ENCODE assay signal across 9 cellular contexts in genomic region chr11:20671856-20672546, GRCh38. TPM values are rescaled to one million over a fixed set of nuclear protein-coding genes. Genes with fewer than 3 reads are reported as not detected.
DNase-seq lines count a peak whose midpoint lies in the region; ATAC-seq and TF ChIP-seq lines count a peak whose summit lies in the region.
"Had no signal": no experiment of that assay in that cellular context is flagged by ENCODE, and none has a peak within 500 bp of the region (broad histone marks: within the 10 kb centered on the region; RNA-seq: fewer than 3 reads in every experiment).

No MANE protein-coding gene starts in this region.

- POLR2A ChIA-PET in A673 (lab: Charles Lee; ENCODE audit: low non-redundant PET), result no interaction called here

- H3K27ac Mint-ChIP-seq in activated T-cell treated with anti-CD3 and anti-CD28 coated beads, Interleukin-2, amount 50 U/mL, for 72 hours, result no peak overlapping the region

- peak; percentile 42 for DNase-seq in A673 (ENCODE audit: low spot score)
- DNase-seq in NCI-H2227 treated with DMSO at 0.1 percent for 48 hours (lab: John Stamatoyannopoulos, UW), result peak; percentile 58
- peak; percentile 3 for DNase-seq in dermis blood vessel endothelial cell
- no peak for DNase-seq in activated naive CD4-positive, alpha-beta T cell (lab: John Stamatoyannopoulos, UW)
- no peak for DNase-seq in activated T-cell treated with anti-CD3 and anti-CD28 coated beads, Interleukin-2, amount 50 U/mL, for 72 hours
- DNase-seq in activated CD4-positive, CD25-positive, alpha-beta regulatory T cell treated with anti-CD3 and anti-CD28 coated beads, Interleukin-2, amount 50 U/mL, for 72 hours, result no peak
- no peak for DNase-seq in cerebellum (ENCODE audit: low spot score)
- DNase-seq: foreskin fibroblast had no signal

- CTCF ChIA-PET in A673 (lab: Charles Lee), result interaction anchor here (0.8 kb wide), 1 partner anchor 201 kb away, joined by 3 read pairs; no protein-coding TSS in a partner anchor

- ATAC-seq in GM18909 (IDR thresholded peaks at IDR 0.05; ENCODE audit: poor library complexity, unreplicated experiment), result peak; percentile 47
- ATAC-seq in activated T-cell treated with anti-CD3 and anti-CD28 coated beads, Interleukin-2, amount 50 U/mL, for 72 hours (replicated peaks in 1 of 2), result no peak

- intact Hi-C loops in A673 (cut with micrococcal nuclease; ENCODE audit: unreplicated experiment), result loop anchor here (5.0 kb wide), 1 partner anchor 200 kb away; no protein-coding TSS in a partner anchor

- no peak overlapping the region for H3K27ac ChIP-seq in A673 (ENCODE audit: low read depth, low read length, poor library complexity, severe bottlenecking)

- peaks cover 51% of the 10 kb centered on the region for H3K27me3 ChIP-seq in A673 (replicated peaks; ENCODE audit: insufficient read depth, low read depth, low read length, poor library complexity)

- H3K4me3 ChIP-seq in A673 (ENCODE audit: low read depth, low read length, poor library complexity, severe bottlenecking), result no peak overlapping the region

- H3K4me1 Mint-ChIP-seq in activated T-cell treated with anti-CD3 and anti-CD28 coated beads, Interleukin-2, amount 50 U/mL, for 72 hours (ENCODE audit: low read depth), result no peaks in the 10 kb centered on the region

- peak; percentile 48 for TF ChIP-seq CTCF in A673 (conservative IDR thresholded peaks at IDR 0.05; ENCODE audit: low read depth, low read length)

- no peaks in the 10 kb centered on the region for H3K36me3 ChIP-seq in A673 (ENCODE audit: insufficient read depth, low read length, poor library complexity, severe bottlenecking)

- no TSS peak for BruUV-seq in A673 (replicated peaks; lab: Mats Ljungman, UMichigan)

- no peak overlapping the region for H3K4me3 Mint-ChIP-seq in activated T-cell treated with anti-CD3 and anti-CD28 coated beads, Interleukin-2, amount 50 U/mL, for 72 hours

- H3K4me1 ChIP-seq in A673 (ENCODE audit: insufficient read depth, low read length, poor library complexity, severe bottlenecking), result peaks cover 8% of the 10 kb centered on the region

- H3K27me3 Mint-ChIP-seq in activated T-cell treated with anti-CD3 and anti-CD28 coated beads, Interleukin-2, amount 50 U/mL, for 72 hours (ENCODE audit: low read depth), result peaks cover 72% of the 10 kb centered on the region

- H3K9me3 ChIP-seq in A673 (ENCODE audit: low read depth, low read length, poor library complexity, severe bottlenecking), result no peaks in the 10 kb centered on the region

- no peaks in the 10 kb centered on the region for H3K36me3 Mint-ChIP-seq in activated T-cell treated with anti-CD3 and anti-CD28 coated beads, Interleukin-2, amount 50 U/mL, for 72 hours (ENCODE audit: insufficient read depth in 2 of 2)

- no peaks in the 10 kb centered on the region for H3K9me3 Mint-ChIP-seq in activated T-cell treated with anti-CD3 and anti-CD28 coated beads, Interleukin-2, amount 50 U/mL, for 72 hours

RNA-seq across cellular contexts. Expression of gene NELL1, which starts 2.6 kb away (rescaled TPM):
- total RNA-seq in A673 (2021) (0.32 TPM in 1 of 2 replicates, not detected in the other), dermis blood vessel endothelial cell (not detected in 2 replicates), cerebellum (58.3 TPM)
- total RNA-seq in activated T-cell treated with anti-CD3 and anti-CD28 coated beads, Interleukin-2, amount 50 U/mL, for 72 hours, result not detected

Comparison
In these comparisons a context has a peak if more than half of its experiments do, and no peak if none do; other contexts are left out.
1. DNase-seq: peak in A673 (single experiment), NCI-H2227 treated with DMSO at 0.1 percent for 48 hours (single experiment) and dermis blood vessel endothelial cell (single experiment); none in activated naive CD4-positive, alpha-beta T cell (0 of 4), activated T-cell treated with anti-CD3 and anti-CD28 coated beads, Interleukin-2, amount 50 U/mL, for 72 hours (0 of 2), activated CD4-positive, CD25-positive, alpha-beta regulatory T cell treated with anti-CD3 and anti-CD28 coated beads, Interleukin-2, amount 50 U/mL, for 72 hours (single experiment) and cerebellum (single experiment).
2. RNA of gene NELL1, which starts 2.6 kb away (total RNA-seq): 58.3 TPM in cerebellum (single experiment); 0.32 TPM in A673, not detected in dermis blood vessel endothelial cell and not detected in activated T-cell treated with anti-CD3 and anti-CD28 coated beads, Interleukin-2, amount 50 U/mL, for 72 hours; every median in the first group is over 10 times any median in the second.